ENCODE assay signal across 1 cellular context in genomic region chr6:83861077-83861476, GRCh38.
TF ChIP-seq lines count a peak whose summit lies in the region.

No MANE protein-coding gene starts in this region.

TF ChIP-seq in K562, 482 proteins besides CTCF, POLR2A, EP300 and RAD21 (continued from another document):
- no peak for TF ChIP-seq CUX1 (CRISPR knock-in tag; IDR thresholded peaks at IDR 0.05)
- no peak for TF ChIP-seq ZEB2 (IDR thresholded peaks at IDR 0.05)
- no peak for TF ChIP-seq HMBOX1 (IDR thresholded peaks at IDR 0.05)
